10 cellular contexts compared by ENCODE assay signal in genomic region chr12:124506832-124507153, GRCh38.
A peak's percentile ranks its signal among the peaks of the same experiment; 100 is the strongest.
DNase-seq lines count a peak whose midpoint lies in the region; ATAC-seq and TF ChIP-seq lines count a peak whose summit lies in the region.
"Had no signal": no experiment of that assay in that cellular context is flagged by ENCODE, and none has a peak within 500 bp of the region (broad histone marks: within the 10 kb centered on the region; RNA-seq: fewer than 3 reads in every experiment).

No MANE protein-coding gene starts in this region.

- H3K36me3 ChIP-seq in HUES48 (ENCODE audit: control insufficient read depth, insufficient read depth, low read length), result no peaks in the 10 kb centered on the region
- H3K36me3 ChIP-seq in breast epithelium, result no peaks in the 10 kb centered on the region
- no peaks in the 10 kb centered on the region for H3K36me3 ChIP-seq in mucosa of stomach (ENCODE audit: control insufficient read depth, insufficient read depth, low read length)
- H3K36me3 ChIP-seq in thymus (ENCODE audit: control insufficient read depth, insufficient read depth), result peaks cover 7% of the 10 kb centered on the region
- H3K36me3 ChIP-seq in effector memory CD4-positive, alpha-beta T cell (ENCODE audit: control insufficient read depth, insufficient read depth, low read length), result no peaks in the 10 kb centered on the region

- WGBS in thymus, result 61% methylated on average over 8 of the region's 8 CpGs

- H3K9me3 ChIP-seq in HUES48 (ENCODE audit: control insufficient read depth, insufficient read depth, low read length) (no peaks in the 10 kb centered on the region), breast epithelium (no peaks in the 10 kb centered on the region), mucosa of stomach (ENCODE audit: control insufficient read depth, low read length) (no peaks in the 10 kb centered on the region), thymus (ENCODE audit: control insufficient read depth) (no peaks in the 10 kb centered on the region)
- no peaks in the 10 kb centered on the region for H3K9me3 ChIP-seq in effector memory CD4-positive, alpha-beta T cell (ENCODE audit: control insufficient read depth, low read length)

- DNase-seq in breast epithelium (ENCODE audit: low spot score in 2 of 2), result no peak
- no peak for DNase-seq in stimulated activated CD4-positive, alpha-beta T cell treated with anti-CD3 and anti-CD28 coated beads, Interleukin-4, amount 100 ng/mL, for 1 hour
- no peak for DNase-seq in effector memory CD4-positive, alpha-beta T cell
- DNase-seq: effector CD8-positive, alpha-beta T cell; stimulated activated naive CD8-positive, alpha-beta T cell treated with anti-CD3 and anti-CD28 coated beads, Interleukin-15, Interleukin-2, amounts not matched to agents 100 U/mL and 50 U/mL, for 24 hours had no signal

- TF ChIP-seq POLR2A in breast epithelium (IDR thresholded peaks at IDR 0.05), result no peak

- H3K27me3 ChIP-seq in HUES48 (ENCODE audit: control insufficient read depth, insufficient read depth, low read length) (no peaks in the 10 kb centered on the region), breast epithelium (no peaks in the 10 kb centered on the region), mucosa of stomach (ENCODE audit: control insufficient read depth, insufficient read depth, low read length) (no peaks in the 10 kb centered on the region), thymus (ENCODE audit: control insufficient read depth, insufficient read depth) (no peaks in the 10 kb centered on the region)
- no peaks in the 10 kb centered on the region for H3K27me3 ChIP-seq in effector memory CD4-positive, alpha-beta T cell (replicated peaks; ENCODE audit: control insufficient read depth, insufficient read depth, low read length, poor library complexity, severe bottlenecking)

- H3K4me3 ChIP-seq in HUES48 (ENCODE audit: low read depth, low read length) (no peak overlapping the region), breast epithelium (peak overlapping the region; percentile 9 to 50 (median 32)), mucosa of stomach (ENCODE audit: low read length) (no peak overlapping the region), thymus (ENCODE audit: low read length) (no peak overlapping the region)
- H3K4me3 ChIP-seq in effector memory CD4-positive, alpha-beta T cell (ENCODE audit: insufficient read depth, low read depth, low read length, poor library complexity, severe bottlenecking), result no peak overlapping the region

- H3K27ac ChIP-seq in HUES48 (ENCODE audit: low read depth, low read length) (peak overlapping the region; percentile 41), breast epithelium (peak overlapping the region; percentile 92), thymus (ENCODE audit: low read depth) (peak overlapping the region; percentile 54)
- no peak overlapping the region for H3K27ac ChIP-seq in effector memory CD4-positive, alpha-beta T cell (ENCODE audit: insufficient read depth, low read length, poor library complexity, severe bottlenecking)

- no peak for TF ChIP-seq CTCF in breast epithelium (IDR thresholded peaks at IDR 0.05)

- H3K9ac ChIP-seq in HUES48 (ENCODE audit: low read depth, low read length) (no peak overlapping the region), mucosa of stomach (ENCODE audit: low read length) (peak overlapping the region; percentile 51)

- ATAC-seq in HG03045 (IDR thresholded peaks at IDR 0.05; ENCODE audit: unreplicated experiment), result no peak
- no peak for ATAC-seq in HG02678 (IDR thresholded peaks at IDR 0.05; ENCODE audit: unreplicated experiment)
- ATAC-seq: stimulated activated naive CD8-positive, alpha-beta T cell treated with anti-CD3 and anti-CD28 coated beads, Interleukin-15, Interleukin-2, amounts not matched to agents 100 U/mL and 50 U/mL, for 24 hours had no signal

- intact Hi-C loops in breast epithelium (cut with DNase I; ENCODE audit: low total_unique reads), result no loop called here

- H3K4me1 ChIP-seq in HUES48 (ENCODE audit: control insufficient read depth, insufficient read depth, low read length) (peaks cover 54% of the 10 kb centered on the region), breast epithelium (peaks cover 33 to 69% of the 10 kb centered on the region in 2 donors), mucosa of stomach (ENCODE audit: control insufficient read depth, insufficient read depth, low read length) (peaks cover 62% of the 10 kb centered on the region), thymus (ENCODE audit: control insufficient read depth, insufficient read depth, low read length) (peaks cover 14% of the 10 kb centered on the region)
- no peaks in the 10 kb centered on the region for H3K4me1 ChIP-seq in effector memory CD4-positive, alpha-beta T cell (ENCODE audit: control insufficient read depth, insufficient read depth, low read length, poor library complexity, severe bottlenecking)

Comparison
In these comparisons a context has a peak if more than half of its experiments do, and no peak if none do; other contexts are left out.
1. H3K4me3 ChIP-seq: peak in breast epithelium (3 of 3); none in HUES48 (single experiment), mucosa of stomach (single experiment), thymus (single experiment) and effector memory CD4-positive, alpha-beta T cell (single experiment).